In genomic region chr18:8673276-8674209, GRCh38 we compare ENCODE assay signal across 1 cellular context.
TF ChIP-seq lines count a peak whose summit lies in the region.

No MANE protein-coding gene starts in this region.

TF ChIP-seq in GM23338, 12 proteins besides CTCF, POLR2A, EP300 and RAD21 (continued from another document):
- TF ChIP-seq ZNF462 (CRISPR knock-in tag; IDR thresholded peaks at IDR 0.05) (no peak), CREB1 (CRISPR knock-in tag; IDR thresholded peaks at IDR 0.05; ENCODE audit: low read depth) (no peak), ZNF114 (CRISPR knock-in tag; IDR thresholded peaks at IDR 0.05) (no peak), EZH2phosphoT487 (IDR thresholded peaks at IDR 0.05; ENCODE audit: unreplicated experiment) (no peak), NANOG (IDR thresholded peaks at IDR 0.05; ENCODE audit: borderline replicate concordance) (no peak)
